ENCODE assay signal across 8 cellular contexts in the genomic region with DNA sequence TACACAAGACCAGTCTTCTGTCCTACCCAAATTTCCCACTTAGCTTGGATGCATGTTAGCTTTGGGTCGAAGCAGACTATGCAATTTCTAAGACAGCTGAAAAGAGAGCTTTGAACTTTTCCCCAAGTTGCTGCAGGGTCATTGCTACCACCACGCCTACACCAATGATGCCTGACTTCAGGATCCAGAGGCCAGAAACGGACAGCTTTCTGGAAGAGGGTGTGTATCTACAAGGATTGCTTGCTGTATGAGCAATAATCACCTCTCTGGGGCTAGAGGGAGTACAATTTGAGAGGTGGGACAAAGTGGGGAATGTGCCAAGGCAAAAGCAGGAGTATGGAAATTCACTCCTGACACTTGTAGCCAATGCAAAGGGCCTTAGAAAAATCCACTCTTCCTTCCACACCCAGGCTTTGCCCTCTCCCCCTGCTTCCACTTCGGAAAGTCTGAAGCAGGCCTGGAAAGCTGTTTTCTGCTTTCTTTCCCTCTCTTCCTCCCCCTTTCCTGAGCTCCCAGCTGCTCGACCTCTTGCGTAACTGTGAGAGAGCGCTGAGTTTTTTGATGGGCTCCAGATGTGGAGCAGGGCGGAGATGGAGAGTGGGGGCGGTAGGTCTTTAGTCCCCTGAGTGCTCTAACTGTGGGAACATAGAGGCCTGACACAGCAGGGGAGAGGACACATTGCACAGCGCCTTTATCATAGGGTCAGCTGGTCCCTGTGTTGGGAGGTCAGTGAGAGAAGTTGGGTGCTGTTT. TPM values are rescaled to one million over a fixed set of nuclear protein-coding genes. Genes with fewer than 3 reads are reported as not detected.
A peak's percentile ranks its signal among the peaks of the same experiment; 100 is the strongest.
DNase-seq lines count a peak whose midpoint lies in the region; ATAC-seq and TF ChIP-seq lines count a peak whose summit lies in the region.

No MANE protein-coding gene starts in this region.

- H3K4me3 Mint-ChIP-seq in activated CD4-positive, alpha-beta T cell treated with anti-CD3 and anti-CD28 coated beads, Interleukin-2, amount 10 ng/mL, durations not matched to agents 24 days and 14 days = no peak overlapping the region

- H3K27ac ChIP-seq in body of pancreas (peak overlapping the region; percentile 37 to 76 (median 74)), layer of hippocampus (ENCODE audit: low read depth, low read length) (peak overlapping the region; percentile 87)

- H3K4me1 Mint-ChIP-seq in activated CD4-positive, alpha-beta T cell treated with anti-CD3 and anti-CD28 coated beads, Interleukin-2, amount 10 ng/mL, durations not matched to agents 24 days and 14 days = peaks cover 25% of the 10 kb centered on the region

- intact Hi-C loops in body of pancreas (cut with DNase I) = no loop called here
- intact Hi-C loops in activated CD4-positive, alpha-beta T cell treated with anti-CD3 and anti-CD28 coated beads, Interleukin-2, amount 10 ng/mL, durations not matched to agents 24 days and 14 days (cut with micrococcal nuclease) = no loop called here

- peak; percentile 4 for ATAC-seq in body of pancreas
- ATAC-seq in HG03097 (IDR thresholded peaks at IDR 0.05; ENCODE audit: low FRiP score, unreplicated experiment) = no peak

- H3K27me3 Mint-ChIP-seq in activated CD4-positive, alpha-beta T cell treated with anti-CD3 and anti-CD28 coated beads, Interleukin-2, amount 10 ng/mL, durations not matched to agents 24 days and 14 days = peaks cover 25% of the 10 kb centered on the region

- peak; percentile 95 for DNase-seq in GM04504 (ENCODE audit: low read depth)
- DNase-seq in body of pancreas = peak; percentile 41 to 66 (median 48)
- peak; percentile 18 for DNase-seq in stimulated activated CD8-positive, alpha-beta memory T cell treated with anti-CD3 and anti-CD28 coated beads, Interleukin-4, amount 100 ng/mL, for 48 hours
- no peak for DNase-seq in activated CD4-positive, alpha-beta T cell treated with anti-CD3 and anti-CD28 coated beads, Interleukin-2, amount 10 ng/mL, durations not matched to agents 24 days and 14 days
- DNase-seq in HT-29 (ENCODE audit: low spot score) = no peak
- no peak for DNase-seq in stimulated activated naive CD4-positive, alpha-beta T cell (lab: John Stamatoyannopoulos, UW)

- H3K9me3 Mint-ChIP-seq in activated CD4-positive, alpha-beta T cell treated with anti-CD3 and anti-CD28 coated beads, Interleukin-2, amount 10 ng/mL, durations not matched to agents 24 days and 14 days = no peaks in the 10 kb centered on the region

- no peak overlapping the region for H3K4me3 ChIP-seq in body of pancreas

- 33 to 35% methylated on average over 9 to 10 of the region's 10 CpGs for WGBS in body of pancreas, 2 donors

- TF ChIP-seq CTCF in body of pancreas (IDR thresholded peaks at IDR 0.05) = no peak

- H3K4me1 ChIP-seq in body of pancreas = peaks cover 47% of the 10 kb centered on the region

- no peak for TF ChIP-seq POLR2A in body of pancreas (IDR thresholded peaks at IDR 0.05)

- no peaks in the 10 kb centered on the region for H3K9me3 ChIP-seq in body of pancreas

- H3K36me3 ChIP-seq in body of pancreas (replicated peaks in 1 of 2; ENCODE audit: insufficient read depth in 1 of 2, low read depth in 2 of 2) = peaks cover 6 to 17% of the 10 kb centered on the region in 2 donors

- peaks cover 30% of the 10 kb centered on the region for H3K36me3 Mint-ChIP-seq in activated CD4-positive, alpha-beta T cell treated with anti-CD3 and anti-CD28 coated beads, Interleukin-2, amount 10 ng/mL, durations not matched to agents 24 days and 14 days (ENCODE audit: low read depth)

- H3K27me3 ChIP-seq in body of pancreas = no peaks in the 10 kb centered on the region
- no peaks in the 10 kb centered on the region for H3K27me3 ChIP-seq in layer of hippocampus (ENCODE audit: control insufficient read depth, insufficient read depth, low read length)

- H3K27ac Mint-ChIP-seq in activated CD4-positive, alpha-beta T cell treated with anti-CD3 and anti-CD28 coated beads, Interleukin-2, amount 10 ng/mL, durations not matched to agents 24 days and 14 days = no peak overlapping the region

RNA-seq across cellular contexts. Expression of a gene that starts 2.1 kb away (rescaled TPM):
- total RNA-seq in body of pancreas = 100 to 1,000 TPM in 1 of 2 donors, 10 to 100 TPM in 1; 71.9 to 166 TPM
- total RNA-seq in activated CD4-positive, alpha-beta T cell treated with anti-CD3 and anti-CD28 coated beads, Interleukin-2, amount 10 ng/mL, durations not matched to agents 24 days and 14 days = 1.3 and 1.7 TPM in 2 replicates
- total RNA-seq in HT-29 (2014; rRNA removed; shearing (Covaris generic)) = 207 and 215 TPM in 2 replicates

RNA-seq across cellular contexts. Expression of a gene that starts 33.1 kb away (rescaled TPM):
- 10 to 100 TPM; 49.8 to 64.3 TPM for total RNA-seq in body of pancreas
- total RNA-seq in activated CD4-positive, alpha-beta T cell treated with anti-CD3 and anti-CD28 coated beads, Interleukin-2, amount 10 ng/mL, durations not matched to agents 24 days and 14 days = 147 and 150 TPM in 2 replicates
- total RNA-seq in HT-29 (2014; rRNA removed; shearing (Covaris generic)) = 79.4 and 84.9 TPM in 2 replicates

RNA-seq across cellular contexts. Expression of a gene that starts 39.6 kb away (rescaled TPM):
- 10 to 100 TPM; 17.1 to 24.6 TPM for total RNA-seq in body of pancreas
- total RNA-seq in activated CD4-positive, alpha-beta T cell treated with anti-CD3 and anti-CD28 coated beads, Interleukin-2, amount 10 ng/mL, durations not matched to agents 24 days and 14 days = 17.6 and 19.1 TPM in 2 replicates
- 17.6 and 18.7 TPM in 2 replicates for total RNA-seq in HT-29 (2014; rRNA removed; shearing (Covaris generic))

Comparison
In these comparisons a context has a peak if more than half of its experiments do, and no peak if none do; other contexts are left out.
1. DNase-seq: peak in GM04504 (single experiment), body of pancreas (4 of 4) and stimulated activated CD8-positive, alpha-beta memory T cell treated with anti-CD3 and anti-CD28 coated beads, Interleukin-4, amount 100 ng/mL, for 48 hours (single experiment); none in activated CD4-positive, alpha-beta T cell treated with anti-CD3 and anti-CD28 coated beads, Interleukin-2, amount 10 ng/mL, durations not matched to agents 24 days and 14 days (single experiment), HT-29 (single experiment) and stimulated activated naive CD4-positive, alpha-beta T cell (0 of 6).
2. RNA of a gene that starts 2.1 kb away (total RNA-seq): 207 to 215 TPM in HT-29 and 71.9 to 166 TPM in body of pancreas; 1.3 to 1.7 TPM in activated CD4-positive, alpha-beta T cell treated with anti-CD3 and anti-CD28 coated beads, Interleukin-2, amount 10 ng/mL, durations not matched to agents 24 days and 14 days; every median in the first group is over 10 times any median in the second.